Comparison of ENCODE assay signal across 35 cellular contexts in genomic region chr4:84150177-84150576, GRCh38.
"Had no signal": no experiment of that assay in that cellular context is flagged by ENCODE, and none has a peak within 500 bp of the region (broad histone marks: within the 10 kb centered on the region; RNA-seq: fewer than 3 reads in every experiment).

No MANE protein-coding gene starts in this region.

- H3K27me3 ChIP-seq: MG63 had no signal

- H3K4me3 ChIP-seq: MG63 had no signal

- H3K36me3 ChIP-seq: MG63 had no signal

- DNase-seq: Karpas-422, Kasumi-1, MG63, MM.1S, MV-4-11, NCI-H1048, NCI-H1092, NCI-H1092 treated with DMSO at 0.1 percent for 48 hours, NCI-H1105, NCI-H1105 treated with DMSO at 0.1 percent for 48 hours, NCI-H1417, NCI-H1417 treated with DMSO at 0.1 percent for 48 hours, NCI-H1436, NCI-H1436 treated with DMSO at 0.1 percent for 48 hours, NCI-H146, NCI-H1694, NCI-H1694 treated with DMSO at 0.1 percent for 48 hours, NCI-H187, NCI-H187 treated with DMSO at 0.1 percent for 48 hours, NCI-H1930, NCI-H2029, NCI-H2029 treated with DMSO at 0.1 percent for 48 hours, NCI-H2081, NCI-H2081 treated with DMSO at 0.1 percent for 48 hours, NCI-H2107, NCI-H2171, NCI-H2171 treated with DMSO at 0.1 percent for 48 hours, NCI-H2227 treated with DMSO at 0.1 percent for 48 hours, NCI-H226, NCI-H345, NCI-H446, NCI-H446 treated with DMSO at 0.1 percent for 48 hours, NCI-H510A, NCI-H510A treated with DMSO at 0.1 percent for 48 hours, NCI-H524 had no signal

- H3K9me3 ChIP-seq: MG63 had no signal
